In the genomic region with DNA sequence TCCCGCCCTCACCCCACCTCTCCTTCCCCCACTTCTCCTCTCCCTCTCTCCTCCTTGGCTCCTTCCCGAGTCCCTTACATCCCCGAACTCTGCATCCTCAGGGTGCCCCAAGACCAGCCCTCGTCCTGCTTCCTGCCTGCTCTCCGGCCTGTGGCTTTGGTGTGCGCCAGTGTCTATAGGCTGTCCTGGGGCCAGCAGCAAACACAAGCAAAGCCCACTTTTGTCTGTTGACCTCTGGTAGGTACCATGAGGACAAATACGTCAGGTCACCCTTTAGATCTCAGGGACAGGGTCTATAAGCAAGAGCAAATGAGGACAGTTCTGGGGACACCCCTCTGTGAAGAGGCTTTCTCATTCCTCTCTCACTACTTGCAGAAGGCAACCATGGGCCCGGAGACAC, we compare ENCODE assay signal across 8 cellular contexts. TPM values are rescaled to one million over a fixed set of nuclear protein-coding genes. Genes with fewer than 3 reads are reported as not detected.
DNase-seq lines count a peak whose midpoint lies in the region; TF ChIP-seq lines count a peak whose summit lies in the region.

No MANE protein-coding gene starts in this region.

- H3K36me3 Mint-ChIP-seq in CD8-positive, alpha-beta memory T cell, result no peaks in the 10 kb centered on the region

- H3K36me3 ChIP-seq in CD8-positive, alpha-beta memory T cell (ENCODE audit: insufficient read depth, low read length), result no peaks in the 10 kb centered on the region
- H3K36me3 ChIP-seq in Peyer's patch, result no peaks in the 10 kb centered on the region
- no peaks in the 10 kb centered on the region for H3K36me3 ChIP-seq in parathyroid adenoma (ENCODE audit: control insufficient read depth, insufficient read depth, low read length)

- peak overlapping the region; percentile 45 for H3K4me2 ChIP-seq in parathyroid adenoma (ENCODE audit: low read length)

- peak overlapping the region in 4 of 8 donors; percentile 37 to 79 (median 60) for H3K27ac Mint-ChIP-seq in CD8-positive, alpha-beta memory T cell

- peaks cover 27 to 30% of the 10 kb centered on the region in 2 donors for H3K27me3 Mint-ChIP-seq in CD8-positive, alpha-beta memory T cell

- H3K4me3 Mint-ChIP-seq in CD8-positive, alpha-beta memory T cell, result peak overlapping the region; percentile 67 to 96 (median 87)

- TF ChIP-seq CTCF in Peyer's patch (IDR thresholded peaks at IDR 0.05) (no peak), epithelial cell of proximal tubule (conservative IDR thresholded peaks at IDR 0.05; ENCODE audit: low read depth, low read length) (no peak), parathyroid adenoma (IDR thresholded peaks at IDR 0.05) (no peak)

- H3K27me3 ChIP-seq in CD8-positive, alpha-beta memory T cell (ENCODE audit: insufficient read depth, low read length, poor library complexity, severe bottlenecking), result peaks cover 15% of the 10 kb centered on the region
- no peaks in the 10 kb centered on the region for H3K27me3 ChIP-seq in Peyer's patch
- H3K27me3 ChIP-seq in parathyroid adenoma (ENCODE audit: control insufficient read depth, insufficient read depth, low read length), result no peaks in the 10 kb centered on the region

- peaks cover 5% of the 10 kb centered on the region for H3K4me1 ChIP-seq in CD8-positive, alpha-beta memory T cell (ENCODE audit: insufficient read depth, low read length)
- H3K4me1 ChIP-seq in Peyer's patch (peaks cover 0 to 12% (median 2%) of the 10 kb centered on the region in 4 donors), parathyroid adenoma (peaks cover 4% of the 10 kb centered on the region)

- no peaks in the 10 kb centered on the region for H3K79me2 ChIP-seq in parathyroid adenoma

- H3K9me3 ChIP-seq in CD8-positive, alpha-beta memory T cell (ENCODE audit: low read length), result no peaks in the 10 kb centered on the region
- H3K9me3 ChIP-seq in Peyer's patch (no peaks in the 10 kb centered on the region), parathyroid adenoma (ENCODE audit: control insufficient read depth, low read length) (no peaks in the 10 kb centered on the region)

- no peak overlapping the region for H3K9ac ChIP-seq in parathyroid adenoma

- peak overlapping the region; percentile 99 for H2AFZ ChIP-seq in parathyroid adenoma

- CTCF ChIA-PET in CD8-positive, alpha-beta memory T cell (lab: Charles Lee), result interaction anchor here (1.0 to 4.7 kb wide), 4 partner anchors 11 to 39 kb away, joined by 3 to 47 read pairs (median 24); a partner anchor contains a TSS

- no peak overlapping the region for H3K27ac ChIP-seq in CD8-positive, alpha-beta memory T cell (ENCODE audit: low read depth, low read length)
- H3K27ac ChIP-seq in Peyer's patch (peak overlapping the region in 2 of 4 donors; percentile 23 to 52), parathyroid adenoma (peak overlapping the region; percentile 20)

- no peak overlapping the region for H3K4me3 ChIP-seq in CD8-positive, alpha-beta memory T cell (ENCODE audit: low read length)
- H3K4me3 ChIP-seq in Peyer's patch (peak overlapping the region; percentile 52 to 77 (median 55)), epithelial cell of proximal tubule (ENCODE audit: low read depth, low read length) (peak overlapping the region; percentile 70), parathyroid adenoma (ENCODE audit: low read depth, low read length) (no peak overlapping the region)

- no peak for DNase-seq in CD8-positive, alpha-beta memory T cell
- no peak for DNase-seq in Peyer's patch
- no peak for DNase-seq in epithelial cell of proximal tubule (ENCODE audit: low read depth)
- no peak for DNase-seq in NCI-H2171 treated with DMSO at 0.1 percent for 48 hours (lab: John Stamatoyannopoulos, UW)
- no peak for DNase-seq in NCI-H510A (lab: John Stamatoyannopoulos, UW)
- DNase-seq in NOMO-1 treated with dmso at 0.1 percent for 144 hours (lab: John Stamatoyannopoulos, UW; ENCODE audit: unreplicated experiment), result no peak
- no peak for DNase-seq in SHP77 treated with DMSO at 0.1 percent for 48 hours (lab: John Stamatoyannopoulos, UW)

- TF ChIP-seq POLR2A in Peyer's patch (IDR thresholded peaks at IDR 0.05), result no peak

- peaks cover 4 to 15% (median 10%) of the 10 kb centered on the region in 3 donors for H3K4me1 Mint-ChIP-seq in CD8-positive, alpha-beta memory T cell

- POLR2A ChIA-PET in CD8-positive, alpha-beta memory T cell (lab: Charles Lee), result no interaction called here

- no peaks in the 10 kb centered on the region for H3K9me3 Mint-ChIP-seq in CD8-positive, alpha-beta memory T cell

RNA-seq across cellular contexts. Expression of a gene that starts 0.3 kb away (rescaled TPM):
- total RNA-seq in CD8-positive, alpha-beta memory T cell, result 1 to 10 TPM; 7.6 to 8.3 TPM
- polyA plus RNA-seq in CD8-positive, alpha-beta memory T cell, result 3.3 TPM
- total RNA-seq in Peyer's patch (10 to 100 TPM in 2 of 4 donors, 1 to 10 TPM in 2; 2.2 to 27.2 (median 7.0) TPM), epithelial cell of proximal tubule (2.6 and 8.0 TPM in 2 replicates)

RNA-seq across cellular contexts. Expression of a gene that starts 10.2 kb away (rescaled TPM):
- total RNA-seq in CD8-positive, alpha-beta memory T cell, result 10 to 100 TPM; 94.5 to 98.4 TPM
- 13.1 TPM for polyA plus RNA-seq in CD8-positive, alpha-beta memory T cell
- total RNA-seq in Peyer's patch, result 100 to 1,000 TPM in 3 of 4 donors, 10 to 100 TPM in 1; 89.1 to 228 (median 217) TPM
- 69.1 and 79.6 TPM in 2 replicates for total RNA-seq in epithelial cell of proximal tubule

Comparison
In these comparisons a context has a peak if more than half of its experiments do, and no peak if none do; other contexts are left out.
1. H3K4me3 ChIP-seq: peak in Peyer's patch (4 of 4) and epithelial cell of proximal tubule (single experiment); none in CD8-positive, alpha-beta memory T cell (single experiment) and parathyroid adenoma (single experiment).